13 cellular contexts compared by ENCODE assay signal in genomic region chr11:83257638-83258229, GRCh38. TPM values are rescaled to one million over a fixed set of nuclear protein-coding genes. Genes with fewer than 3 reads are reported as not detected.
A peak's percentile ranks its signal among the peaks of the same experiment; 100 is the strongest.
DNase-seq lines count a peak whose midpoint lies in the region; ATAC-seq, FAIRE-seq and TF ChIP-seq lines count a peak whose summit lies in the region.
"Had no signal": no experiment of that assay in that cellular context is flagged by ENCODE, and none has a peak within 500 bp of the region (broad histone marks: within the 10 kb centered on the region; RNA-seq: fewer than 3 reads in every experiment).

No MANE protein-coding gene starts in this region.

- TF ChIP-seq CTCF in pancreas (IDR thresholded peaks at IDR 0.05), result no peak

- ATAC-seq in pancreas, result no peak
- ATAC-seq: left lung had no signal

- H3K9me3 ChIP-seq in pancreas, result no peaks in the 10 kb centered on the region
- H3K9me3 ChIP-seq: left lung, right atrium auricular region had no signal

- H3K27me3 ChIP-seq in pancreas, result no peaks in the 10 kb centered on the region
- H3K27me3 ChIP-seq: left lung, right atrium auricular region had no signal

- H3K27ac ChIP-seq in pancreas, result no peak overlapping the region
- H3K27ac ChIP-seq: left lung, right atrium auricular region had no signal

- peak; percentile 93 for DNase-seq in ELR (ENCODE audit: low read depth)
- peak; percentile 96 for DNase-seq in RPMI7951 (ENCODE audit: low read depth)
- DNase-seq in fibroblast of gingiva (ENCODE audit: low read depth), result peak; percentile 82
- DNase-seq in pulmonary artery endothelial cell (ENCODE audit: low read depth, low spot score), result peak; percentile 32
- no peak for DNase-seq in NCI-H1417 (lab: John Stamatoyannopoulos, UW)
- no peak for DNase-seq in NCI-H69 (lab: John Stamatoyannopoulos, UW)
- DNase-seq in pancreas, result no peak
- no peak for DNase-seq in CD1c-positive myeloid dendritic cell (ENCODE audit: extremely low spot score)
- DNase-seq: effector CD4-positive, alpha-beta T cell; left lung; NCI-H526 had no signal

- intact Hi-C loops in pancreas (cut with DNase I), result loop anchor here in 1 of 3 donors (10.0 kb wide), 1 partner anchor 353 kb away; the partner anchor contains the start of genes DDIAS and PRCP

- no peak for FAIRE-seq in pancreas (lab: Jason Lieb, UNC)
- FAIRE-seq: TTC549 had no signal

- no peaks in the 10 kb centered on the region for H3K4me1 ChIP-seq in pancreas
- H3K4me1 ChIP-seq: left lung, right atrium auricular region had no signal

- 95 to 99% methylated on average over 3 of the region's 3 CpGs for WGBS in pancreas, 2 donors

- no peak overlapping the region for H3K4me3 ChIP-seq in pancreas
- H3K4me3 ChIP-seq: left lung, right atrium auricular region had no signal

- H3K36me3 ChIP-seq in pancreas, result peaks cover 0 to 20% (median under 1%) of the 10 kb centered on the region in 3 donors

RNA-seq across cellular contexts. Expression of gene CCDC90B, which starts 28.4 kb away (rescaled TPM):
- 71.1 and 72.8 TPM in 2 replicates for total RNA-seq in RPMI7951 (2014; rRNA removed; shearing (Covaris generic))
- total RNA-seq in pulmonary artery endothelial cell, result 63.3 and 64.7 TPM in 2 replicates
- total RNA-seq in pancreas, result 10 to 100 TPM; 12.1 to 25.1 (median 14.9) TPM
- 10 to 100 TPM; 16.5 to 19.5 TPM for polyA plus RNA-seq in pancreas

Comparison
In these comparisons a context has a peak if more than half of its experiments do, and no peak if none do; other contexts are left out.
1. DNase-seq: peak in ELR (single experiment), RPMI7951 (single experiment), fibroblast of gingiva (single experiment) and pulmonary artery endothelial cell (single experiment); none in NCI-H1417 (0 of 3), NCI-H69 (single experiment), pancreas (0 of 6) and CD1c-positive myeloid dendritic cell (single experiment).